Comparison of ENCODE assay signal across 33 cellular contexts in the genomic region with DNA sequence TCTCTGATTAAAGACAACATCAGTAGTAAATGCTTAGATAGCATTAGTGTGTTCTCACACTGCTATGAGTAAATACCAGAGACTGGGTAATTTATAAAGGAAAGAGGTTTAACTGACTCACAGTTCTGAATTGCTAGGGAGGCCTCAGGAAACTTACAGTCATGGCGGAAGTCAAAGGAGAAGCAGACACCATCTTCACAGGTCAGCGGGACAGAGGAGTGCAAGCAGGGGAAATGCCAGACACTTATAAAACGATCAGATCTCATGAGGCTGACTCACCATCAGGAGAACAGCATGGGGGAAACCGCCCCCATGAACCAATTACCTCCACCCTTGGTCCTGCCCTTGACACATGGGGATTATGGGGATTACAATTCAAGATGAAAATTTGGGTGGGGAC.
"Had no signal": no experiment of that assay in that cellular context is flagged by ENCODE, and none has a peak within 500 bp of the region (broad histone marks: within the 10 kb centered on the region; RNA-seq: fewer than 3 reads in every experiment).

No MANE protein-coding gene starts in this region.

- ATAC-seq: activated CD8-positive, alpha-beta T cell treated with anti-CD3 and anti-CD28 coated beads for 36 hours; activated naive CD8-positive, alpha-beta T cell treated with anti-CD3 and anti-CD28 coated beads, Interleukin-2, amount 50 U/mL, for 24 hours; activated T-cell treated with anti-CD3 and anti-CD28 coated beads, Interleukin-2, amount 50 U/mL, for 4 hours; activated T-cell treated with anti-CD3 and anti-CD28 coated beads, Interleukin-2, amount 50 U/mL, for 72 hours had no signal

- H3K9me3 Mint-ChIP-seq: activated CD4-positive, alpha-beta memory T cell treated with anti-CD3 and anti-CD28 coated beads for 36 hours; activated CD4-positive, alpha-beta T cell treated with anti-CD3 and anti-CD28 coated beads, Interleukin-2, amount 10 ng/mL, durations not matched to agents 24 days and 14 days; activated naive CD4-positive, alpha-beta T cell treated with anti-CD3 and anti-CD28 coated beads, Interleukin-2, amount 10 ng/mL, durations not matched to agents 7 days and 5 days; activated naive CD4-positive, alpha-beta T cell treated with anti-CD3 and anti-CD28 coated beads, Interleukin-2, amount 50 U/mL, for 24 hours; activated naive CD8-positive, alpha-beta T cell treated with anti-CD3 and anti-CD28 coated beads, Interleukin-2, amount 10 ng/mL, durations not matched to agents 7 days and 5 days; activated naive CD8-positive, alpha-beta T cell treated with anti-CD3 and anti-CD28 coated beads, Interleukin-2, amount 50 U/mL, for 24 hours; activated T-cell treated with anti-CD3 and anti-CD28 coated beads, Interleukin-2, amount 50 U/mL, for 4 hours; activated T-helper 1 cell treated with anti-CD3 and anti-CD28 coated beads, Interleukin-12 subunit alpha, Interleukin-12 subunit beta, Interleukin-2, Interleukin-4 antibody, amounts not matched to agents 30 ng/mL and 10 ng/mL and 1 ng/mL, durations not matched to agents 14 hours and 24 hours and 36 hours; activated T-helper 2 cell treated with anti-CD3 and anti-CD28 coated beads, Interferon-gamma antibody, Interleukin-2, Interleukin-4, amounts not matched to agents 10 μg/mL and 5 μg/mL and 100 μg/mL, durations not matched to agents 14 hours and 24 hours and 36 hours; brain; central memory CD8-positive, alpha-beta T cell; T-helper 1 cell treated with Interleukin-12 subunit alpha and Interleukin-12 subunit beta and Interleukin-4 antibody, amounts not matched to agents 30 μg/mL and 1 μg/mL, for 36 hours; T-helper 2 cell treated with Interferon-gamma antibody and Interleukin-4, amounts not matched to agents 5 μg/mL and 100 μg/mL, for 36 hours had no signal

- H3K36me3 Mint-ChIP-seq: activated CD4-positive, alpha-beta memory T cell treated with anti-CD3 and anti-CD28 coated beads for 36 hours; activated naive CD4-positive, alpha-beta T cell treated with anti-CD3 and anti-CD28 coated beads, Interleukin-2, amount 10 ng/mL, durations not matched to agents 7 days and 5 days; activated naive CD8-positive, alpha-beta T cell; activated naive CD8-positive, alpha-beta T cell treated with anti-CD3 and anti-CD28 coated beads, Interleukin-2, amount 10 ng/mL, durations not matched to agents 7 days and 5 days; brain had no signal

- H3K4me3 Mint-ChIP-seq: activated B cell treated with CpG ODN at 0.5 μM for 24 hours; activated CD4-positive, alpha-beta memory T cell treated with anti-CD3 and anti-CD28 coated beads for 36 hours; activated CD4-positive, alpha-beta T cell treated with anti-CD3 and anti-CD28 coated beads, Interleukin-2, amount 10 ng/mL, durations not matched to agents 24 days and 14 days; activated CD8-positive, alpha-beta T cell treated with anti-CD3 and anti-CD28 coated beads for 36 hours; activated naive CD4-positive, alpha-beta T cell treated with anti-CD3 and anti-CD28 coated beads, Interleukin-2, amount 10 ng/mL, durations not matched to agents 7 days and 5 days; activated naive CD4-positive, alpha-beta T cell treated with anti-CD3 and anti-CD28 coated beads, Interleukin-2, amount 50 U/mL, for 24 hours; activated naive CD8-positive, alpha-beta T cell; activated naive CD8-positive, alpha-beta T cell treated with anti-CD3 and anti-CD28 coated beads, Interleukin-2, amount 10 ng/mL, durations not matched to agents 7 days and 5 days; activated naive CD8-positive, alpha-beta T cell treated with anti-CD3 and anti-CD28 coated beads, Interleukin-2, amount 50 U/mL, for 24 hours; activated T-cell treated with anti-CD3 and anti-CD28 coated beads, Interleukin-2, amount 50 U/mL, for 4 hours; activated T-cell treated with anti-CD3 and anti-CD28 coated beads, Interleukin-2, amount 50 U/mL, for 72 hours; activated T-helper 1 cell treated with anti-CD3 and anti-CD28 coated beads, Interleukin-12 subunit alpha, Interleukin-12 subunit beta, Interleukin-2, Interleukin-4 antibody, amounts not matched to agents 30 ng/mL and 10 ng/mL and 1 ng/mL, durations not matched to agents 14 hours and 24 hours and 36 hours; brain; central memory CD8-positive, alpha-beta T cell; T-helper 1 cell treated with Interleukin-12 subunit alpha and Interleukin-12 subunit beta and Interleukin-4 antibody, amounts not matched to agents 30 μg/mL and 1 μg/mL, for 36 hours; T-helper 2 cell treated with Interferon-gamma antibody and Interleukin-4, amounts not matched to agents 5 μg/mL and 100 μg/mL, for 36 hours had no signal

- H3K27me3 Mint-ChIP-seq: activated B cell treated with CpG ODN at 0.5 μM for 24 hours had no signal

- DNase-seq: activated B cell treated with CpG ODN at 0.5 μM for 24 hours; activated CD4-positive, alpha-beta memory T cell treated with anti-CD3 and anti-CD28 coated beads for 36 hours; activated CD4-positive, alpha-beta T cell treated with anti-CD3 and anti-CD28 coated beads for 4 hours; activated CD4-positive, alpha-beta T cell treated with anti-CD3 and anti-CD28 coated beads, Interleukin-2, amount 10 ng/mL, durations not matched to agents 24 days and 14 days; activated CD4-positive, alpha-beta T cell treated with anti-CD3 and anti-CD28 coated beads, Interleukin-2, amount 50 U/mL, for 1 hour; activated CD4-positive, alpha-beta T cell treated with anti-CD3 and anti-CD28 coated beads, Interleukin-2, amount 50 U/mL, for 4 hours; activated CD4-positive, CD25-positive, alpha-beta regulatory T cell treated with anti-CD3 and anti-CD28 coated beads, Interleukin-2, amount 50 U/mL, for 72 hours; activated CD8-positive, alpha-beta memory T cell treated with anti-CD3 and anti-CD28 coated beads, Interleukin-2, amount 50 U/mL, for 4 hours; activated CD8-positive, alpha-beta T cell treated with anti-CD3 and anti-CD28 coated beads for 36 hours; activated effector memory CD4-positive, alpha-beta T cell treated with Interleukin-2 at 50 U/mL for 16 hours; activated gamma-delta T cell; activated naive CD4-positive, alpha-beta T cell treated with anti-CD3 and anti-CD28 coated beads, Interleukin-2, amount 10 ng/mL, durations not matched to agents 7 days and 5 days; activated naive CD4-positive, alpha-beta T cell treated with Interleukin-2 at 50 U/mL for 16 hours; activated naive CD8-positive, alpha-beta T cell treated with anti-CD3 and anti-CD28 coated beads, Interleukin-2, amount 10 ng/mL, durations not matched to agents 7 days and 5 days; activated naive CD8-positive, alpha-beta T cell treated with anti-CD3 and anti-CD28 coated beads, Interleukin-2, amount 50 U/mL, for 24 hours; activated T-cell treated with anti-CD3 and anti-CD28 coated beads for 4 hours; activated T-cell treated with anti-CD3 and anti-CD28 coated beads, Interleukin-2, amount 50 U/mL, for 1 hour; activated T-cell treated with anti-CD3 and anti-CD28 coated beads, Interleukin-2, amount 50 U/mL, for 4 hours; activated T-cell treated with anti-CD3 and anti-CD28 coated beads, Interleukin-2, amount 50 U/mL, for 72 hours; amygdala; anterior cingulate cortex; caudate nucleus; cerebellar nuclear complex; T-helper 2 cell; T-helper 9 cell had no signal

- H3K4me1 Mint-ChIP-seq: activated B cell treated with CpG ODN at 0.5 μM for 24 hours; activated CD4-positive, alpha-beta T cell treated with anti-CD3 and anti-CD28 coated beads, Interleukin-2, amount 10 ng/mL, durations not matched to agents 24 days and 14 days; activated naive CD4-positive, alpha-beta T cell treated with anti-CD3 and anti-CD28 coated beads, Interleukin-2, amount 10 ng/mL, durations not matched to agents 7 days and 5 days; activated naive CD4-positive, alpha-beta T cell treated with anti-CD3 and anti-CD28 coated beads, Interleukin-2, amount 50 U/mL, for 24 hours; activated naive CD8-positive, alpha-beta T cell treated with anti-CD3 and anti-CD28 coated beads, Interleukin-2, amount 50 U/mL, for 24 hours; brain; central memory CD8-positive, alpha-beta T cell had no signal

- H3K27ac Mint-ChIP-seq: activated B cell treated with CpG ODN at 0.5 μM for 24 hours; activated CD4-positive, alpha-beta memory T cell treated with anti-CD3 and anti-CD28 coated beads for 36 hours; activated CD4-positive, alpha-beta T cell treated with anti-CD3 and anti-CD28 coated beads, Interleukin-2, amount 10 ng/mL, durations not matched to agents 24 days and 14 days; activated CD8-positive, alpha-beta T cell treated with anti-CD3 and anti-CD28 coated beads for 36 hours; activated naive CD4-positive, alpha-beta T cell treated with anti-CD3 and anti-CD28 coated beads, Interleukin-2, amount 10 ng/mL, durations not matched to agents 7 days and 5 days; activated naive CD4-positive, alpha-beta T cell treated with anti-CD3 and anti-CD28 coated beads, Interleukin-2, amount 50 U/mL, for 24 hours; activated naive CD8-positive, alpha-beta T cell; activated naive CD8-positive, alpha-beta T cell treated with anti-CD3 and anti-CD28 coated beads, Interleukin-2, amount 10 ng/mL, durations not matched to agents 7 days and 5 days; activated naive CD8-positive, alpha-beta T cell treated with anti-CD3 and anti-CD28 coated beads, Interleukin-2, amount 50 U/mL, for 24 hours; activated T-cell treated with anti-CD3 and anti-CD28 coated beads, Interleukin-2, amount 50 U/mL, for 72 hours; activated T-helper 1 cell treated with anti-CD3 and anti-CD28 coated beads, Interleukin-12 subunit alpha, Interleukin-12 subunit beta, Interleukin-2, Interleukin-4 antibody, amounts not matched to agents 30 ng/mL and 10 ng/mL and 1 ng/mL, durations not matched to agents 14 hours and 24 hours and 36 hours; activated T-helper 2 cell treated with anti-CD3 and anti-CD28 coated beads, Interferon-gamma antibody, Interleukin-2, Interleukin-4, amounts not matched to agents 10 μg/mL and 5 μg/mL and 100 μg/mL, durations not matched to agents 14 hours and 24 hours and 36 hours; brain; T-helper 1 cell treated with Interleukin-12 subunit alpha and Interleukin-12 subunit beta and Interleukin-4 antibody, amounts not matched to agents 30 μg/mL and 1 μg/mL, for 36 hours; T-helper 2 cell treated with Interferon-gamma antibody and Interleukin-4, amounts not matched to agents 5 μg/mL and 100 μg/mL, for 36 hours had no signal
